ENCODE assay signal across 1 cellular context in the genomic region with DNA sequence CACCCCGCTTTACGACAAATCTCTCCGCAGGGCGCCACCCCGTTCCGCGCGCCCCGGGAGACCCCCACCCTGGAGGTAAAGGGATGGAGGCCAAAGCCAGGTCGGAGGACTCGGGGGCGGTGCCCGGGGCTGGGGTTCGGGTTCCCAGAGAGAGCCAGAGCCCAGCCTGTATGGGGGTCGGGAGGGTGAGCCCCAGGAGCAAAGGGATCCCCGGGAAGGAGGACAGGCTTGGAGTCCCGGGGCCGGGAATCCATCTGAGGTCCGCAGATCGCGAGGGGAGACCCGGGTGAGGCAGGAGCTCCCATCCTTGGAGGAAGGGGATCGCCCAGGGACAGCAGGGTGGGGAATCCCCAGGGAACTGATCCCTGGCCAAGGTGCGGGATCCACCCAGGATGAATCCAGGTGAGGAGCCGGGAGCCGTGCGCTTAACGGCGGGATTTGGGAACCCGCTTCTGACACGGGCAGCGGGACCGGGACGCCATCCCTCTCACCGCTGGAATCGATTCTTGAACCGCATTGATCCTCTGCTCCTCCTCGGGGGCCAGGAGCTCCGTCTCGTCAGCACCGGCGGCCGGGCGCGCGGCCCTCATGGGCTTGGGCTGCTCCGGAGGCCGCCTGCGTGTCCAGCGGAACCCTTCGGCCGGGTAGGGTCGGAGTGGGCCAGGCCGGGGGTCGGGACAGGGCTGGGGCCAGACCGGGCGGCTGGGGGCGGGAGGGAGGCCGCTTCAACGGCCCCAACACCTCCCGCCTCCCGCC.
A peak's percentile ranks its signal among the peaks of the same experiment; 100 is the strongest.
TF ChIP-seq lines count a peak whose summit lies in the region.

MMD (minus strand) TSS at position 657 of the 756 bp plus-strand sequence; CDS start at position 517, 140 bp downstream.

TF ChIP-seq in HepG2, 621 proteins besides CTCF, POLR2A, EP300 and RAD21 (continued from another document and continues in another):
- TF ChIP-seq ZNF503 (CRISPR knock-in tag; IDR thresholded peaks at IDR 0.05) = 0 out of 2 replicates have a peak, but pooled peaks have one; percentile 6
- no peak for TF ChIP-seq RFX3 (CRISPR knock-in tag; IDR thresholded peaks at IDR 0.05)
- no peak for TF ChIP-seq KDM1A (CRISPR knock-in tag; IDR thresholded peaks at IDR 0.05)
- peak; percentile 81 for TF ChIP-seq GFI1 (CRISPR knock-in tag; IDR thresholded peaks at IDR 0.05; ENCODE audit: borderline replicate concordance)
- TF ChIP-seq FOXC1 (CRISPR knock-in tag; IDR thresholded peaks at IDR 0.05; ENCODE audit: borderline replicate concordance) = peak; percentile 81
- TF ChIP-seq, protein P1, sequence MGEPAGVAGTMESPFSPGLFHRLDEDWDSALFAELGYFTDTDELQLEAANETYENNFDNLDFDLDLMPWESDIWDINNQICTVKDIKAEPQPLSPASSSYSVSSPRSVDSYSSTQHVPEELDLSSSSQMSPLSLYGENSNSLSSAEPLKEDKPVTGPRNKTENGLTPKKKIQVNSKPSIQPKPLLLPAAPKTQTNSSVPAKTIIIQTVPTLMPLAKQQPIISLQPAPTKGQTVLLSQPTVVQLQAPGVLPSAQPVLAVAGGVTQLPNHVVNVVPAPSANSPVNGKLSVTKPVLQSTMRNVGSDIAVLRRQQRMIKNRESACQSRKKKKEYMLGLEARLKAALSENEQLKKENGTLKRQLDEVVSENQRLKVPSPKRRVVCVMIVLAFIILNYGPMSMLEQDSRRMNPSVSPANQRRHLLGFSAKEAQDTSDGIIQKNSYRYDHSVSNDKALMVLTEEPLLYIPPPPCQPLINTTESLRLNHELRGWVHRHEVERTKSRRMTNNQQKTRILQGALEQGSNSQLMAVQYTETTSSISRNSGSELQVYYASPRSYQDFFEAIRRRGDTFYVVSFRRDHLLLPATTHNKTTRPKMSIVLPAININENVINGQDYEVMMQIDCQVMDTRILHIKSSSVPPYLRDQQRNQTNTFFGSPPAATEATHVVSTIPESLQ (CRISPR knock-in tag; conservative IDR thresholded peaks at IDR 0.05) = no peak
- 0 out of 2 replicates have a peak, but pooled peaks have one; percentile 26 for TF ChIP-seq RELA (CRISPR knock-in tag; IDR thresholded peaks at IDR 0.05)
- 0 out of 2 replicates have a peak, but pooled peaks have one; percentile 11 for TF ChIP-seq BRF2 (CRISPR knock-in tag; IDR thresholded peaks at IDR 0.05)
- TF ChIP-seq MBD4 (IDR thresholded peaks at IDR 0.05; ENCODE audit: borderline replicate concordance, low read length) = no peak
- TF ChIP-seq ZNF317 (CRISPR knock-in tag; IDR thresholded peaks at IDR 0.05) = no peak
- TF ChIP-seq SNAI1 (CRISPR knock-in tag; IDR thresholded peaks at IDR 0.05; ENCODE audit: borderline replicate concordance) = no peak
- no peak for TF ChIP-seq RORA (CRISPR knock-in tag; IDR thresholded peaks at IDR 0.05)
- TF ChIP-seq ATAD3A (CRISPR knock-in tag; IDR thresholded peaks at IDR 0.05) = 0 out of 2 replicates have a peak, but pooled peaks have one; percentile 79
- 0 out of 2 replicates have a peak, but pooled peaks have one; percentile 23 for TF ChIP-seq CAMTA2 (CRISPR knock-in tag; IDR thresholded peaks at IDR 0.05; ENCODE audit: borderline replicate concordance)
- TF ChIP-seq NFAT5 (CRISPR knock-in tag; IDR thresholded peaks at IDR 0.05) = no peak
- no peak for TF ChIP-seq CEBPB (IDR thresholded peaks at IDR 0.05; ENCODE audit: borderline replicate concordance, low read depth, low read length)
- TF ChIP-seq, protein P2, sequence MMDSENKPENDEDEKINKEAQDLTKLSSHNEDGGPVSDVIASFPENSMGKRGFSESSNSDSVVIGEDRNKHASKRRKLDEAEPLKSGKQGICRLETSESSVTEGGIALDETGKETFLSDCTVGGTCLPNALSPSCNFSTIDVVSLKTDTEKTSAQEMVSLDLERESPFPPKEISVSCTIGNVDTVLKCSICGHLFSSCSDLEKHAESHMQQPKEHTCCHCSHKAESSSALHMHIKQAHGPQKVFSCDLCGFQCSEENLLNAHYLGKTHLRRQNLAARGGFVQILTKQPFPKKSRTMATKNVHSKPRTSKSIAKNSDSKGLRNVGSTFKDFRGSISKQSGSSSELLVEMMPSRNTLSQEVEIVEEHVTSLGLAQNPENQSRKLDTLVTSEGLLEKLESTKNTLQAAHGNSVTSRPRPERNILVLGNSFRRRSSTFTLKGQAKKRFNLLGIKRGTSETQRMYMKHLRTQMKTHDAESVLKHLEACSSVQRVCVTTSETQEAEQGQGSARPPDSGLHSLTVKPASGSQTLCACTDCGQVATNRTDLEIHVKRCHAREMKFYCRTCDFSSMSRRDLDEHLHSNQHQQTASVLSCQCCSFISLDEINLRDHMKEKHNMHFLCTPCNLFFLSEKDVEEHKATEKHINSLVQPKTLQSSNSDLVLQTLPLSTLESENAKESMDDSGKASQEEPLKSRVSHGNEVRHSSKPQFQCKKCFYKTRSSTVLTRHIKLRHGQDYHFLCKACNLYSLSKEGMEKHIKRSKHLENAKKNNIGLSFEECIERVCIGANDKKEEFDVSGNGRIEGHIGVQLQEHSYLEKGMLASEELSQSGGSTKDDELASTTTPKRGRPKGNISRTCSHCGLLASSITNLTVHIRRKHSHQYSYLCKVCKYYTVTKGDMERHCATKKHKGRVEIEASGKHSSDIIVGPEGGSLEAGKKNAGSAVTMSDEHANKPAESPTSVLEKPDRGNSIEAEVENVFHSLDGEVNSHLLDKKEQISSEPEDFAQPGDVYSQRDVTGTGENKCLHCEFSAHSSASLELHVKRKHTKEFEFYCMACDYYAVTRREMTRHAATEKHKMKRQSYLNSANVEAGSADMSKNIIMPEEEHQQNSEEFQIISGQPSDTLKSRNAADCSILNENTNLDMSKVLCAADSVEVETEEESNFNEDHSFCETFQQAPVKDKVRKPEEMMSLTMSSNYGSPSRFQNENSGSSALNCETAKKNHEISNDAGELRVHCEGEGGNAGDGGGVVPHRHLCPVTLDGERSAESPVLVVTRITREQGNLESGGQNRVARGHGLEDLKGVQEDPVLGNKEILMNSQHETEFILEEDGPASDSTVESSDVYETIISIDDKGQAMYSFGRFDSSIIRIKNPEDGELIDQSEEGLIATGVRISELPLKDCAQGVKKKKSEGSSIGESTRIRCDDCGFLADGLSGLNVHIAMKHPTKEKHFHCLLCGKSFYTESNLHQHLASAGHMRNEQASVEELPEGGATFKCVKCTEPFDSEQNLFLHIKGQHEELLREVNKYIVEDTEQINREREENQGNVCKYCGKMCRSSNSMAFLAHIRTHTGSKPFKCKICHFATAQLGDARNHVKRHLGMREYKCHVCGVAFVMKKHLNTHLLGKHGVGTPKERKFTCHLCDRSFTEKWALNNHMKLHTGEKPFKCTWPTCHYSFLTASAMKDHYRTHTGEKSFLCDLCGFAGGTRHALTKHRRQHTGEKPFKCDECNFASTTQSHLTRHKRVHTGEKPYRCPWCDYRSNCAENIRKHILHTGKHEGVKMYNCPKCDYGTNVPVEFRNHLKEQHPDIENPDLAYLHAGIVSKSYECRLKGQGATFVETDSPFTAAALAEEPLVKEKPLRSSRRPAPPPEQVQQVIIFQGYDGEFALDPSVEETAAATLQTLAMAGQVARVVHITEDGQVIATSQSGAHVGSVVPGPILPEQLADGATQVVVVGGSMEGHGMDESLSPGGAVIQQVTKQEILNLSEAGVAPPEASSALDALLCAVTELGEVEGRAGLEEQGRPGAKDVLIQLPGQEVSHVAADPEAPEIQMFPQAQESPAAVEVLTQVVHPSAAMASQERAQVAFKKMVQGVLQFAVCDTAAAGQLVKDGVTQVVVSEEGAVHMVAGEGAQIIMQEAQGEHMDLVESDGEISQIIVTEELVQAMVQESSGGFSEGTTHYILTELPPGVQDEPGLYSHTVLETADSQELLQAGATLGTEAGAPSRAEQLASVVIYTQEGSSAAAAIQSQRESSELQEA (CRISPR knock-in tag; IDR thresholded peaks at IDR 0.05; ENCODE audit: not compliant biosample characterization) = peak; percentile 40
- TF ChIP-seq, protein P3, sequence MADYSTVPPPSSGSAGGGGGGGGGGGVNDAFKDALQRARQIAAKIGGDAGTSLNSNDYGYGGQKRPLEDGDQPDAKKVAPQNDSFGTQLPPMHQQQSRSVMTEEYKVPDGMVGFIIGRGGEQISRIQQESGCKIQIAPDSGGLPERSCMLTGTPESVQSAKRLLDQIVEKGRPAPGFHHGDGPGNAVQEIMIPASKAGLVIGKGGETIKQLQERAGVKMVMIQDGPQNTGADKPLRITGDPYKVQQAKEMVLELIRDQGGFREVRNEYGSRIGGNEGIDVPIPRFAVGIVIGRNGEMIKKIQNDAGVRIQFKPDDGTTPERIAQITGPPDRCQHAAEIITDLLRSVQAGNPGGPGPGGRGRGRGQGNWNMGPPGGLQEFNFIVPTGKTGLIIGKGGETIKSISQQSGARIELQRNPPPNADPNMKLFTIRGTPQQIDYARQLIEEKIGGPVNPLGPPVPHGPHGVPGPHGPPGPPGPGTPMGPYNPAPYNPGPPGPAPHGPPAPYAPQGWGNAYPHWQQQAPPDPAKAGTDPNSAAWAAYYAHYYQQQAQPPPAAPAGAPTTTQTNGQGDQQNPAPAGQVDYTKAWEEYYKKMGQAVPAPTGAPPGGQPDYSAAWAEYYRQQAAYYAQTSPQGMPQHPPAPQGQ (CRISPR knock-in tag; IDR thresholded peaks at IDR 0.05; ENCODE audit: borderline replicate concordance) = no peak
- peak; percentile 38; the same call in 1 of the 2 replicates for TF ChIP-seq ZNF235 (CRISPR knock-in tag; IDR thresholded peaks at IDR 0.05; ENCODE audit: borderline replicate concordance)
- TF ChIP-seq KLF16 (CRISPR knock-in tag; IDR thresholded peaks at IDR 0.05) = no peak
- peak; percentile 45; the same call in 1 of the 2 replicates for TF ChIP-seq ZNF543 (CRISPR knock-in tag; IDR thresholded peaks at IDR 0.05)
- TF ChIP-seq, protein P4, sequence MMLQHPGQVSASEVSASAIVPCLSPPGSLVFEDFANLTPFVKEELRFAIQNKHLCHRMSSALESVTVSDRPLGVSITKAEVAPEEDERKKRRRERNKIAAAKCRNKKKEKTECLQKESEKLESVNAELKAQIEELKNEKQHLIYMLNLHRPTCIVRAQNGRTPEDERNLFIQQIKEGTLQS (CRISPR knock-in tag; IDR thresholded peaks at IDR 0.05) = peak; percentile 45; the same call in 1 of the 2 replicates
- TF ChIP-seq SALL2 (CRISPR knock-in tag; IDR thresholded peaks at IDR 0.05) = peak; percentile 90
- TF ChIP-seq ATF7 (IDR thresholded peaks at IDR 0.05) = no peak
- TF ChIP-seq ATF7 (CRISPR knock-in tag; IDR thresholded peaks at IDR 0.05) = no peak
- no peak for TF ChIP-seq TCF12 (IDR thresholded peaks at IDR 0.05)
- peak; percentile 42; the same call in 1 of the 2 replicates for TF ChIP-seq TCF12 (CRISPR knock-in tag; IDR thresholded peaks at IDR 0.05)
- TF ChIP-seq SAP130 (CRISPR knock-in tag; IDR thresholded peaks at IDR 0.05; ENCODE audit: low read depth) = no peak; the same call in 1 of the 2 replicates
- peak; percentile 79 for TF ChIP-seq ZNF616 (CRISPR knock-in tag; IDR thresholded peaks at IDR 0.05; ENCODE audit: low read depth)
